ENCODE assay signal across 1 cellular context in the genomic region with DNA sequence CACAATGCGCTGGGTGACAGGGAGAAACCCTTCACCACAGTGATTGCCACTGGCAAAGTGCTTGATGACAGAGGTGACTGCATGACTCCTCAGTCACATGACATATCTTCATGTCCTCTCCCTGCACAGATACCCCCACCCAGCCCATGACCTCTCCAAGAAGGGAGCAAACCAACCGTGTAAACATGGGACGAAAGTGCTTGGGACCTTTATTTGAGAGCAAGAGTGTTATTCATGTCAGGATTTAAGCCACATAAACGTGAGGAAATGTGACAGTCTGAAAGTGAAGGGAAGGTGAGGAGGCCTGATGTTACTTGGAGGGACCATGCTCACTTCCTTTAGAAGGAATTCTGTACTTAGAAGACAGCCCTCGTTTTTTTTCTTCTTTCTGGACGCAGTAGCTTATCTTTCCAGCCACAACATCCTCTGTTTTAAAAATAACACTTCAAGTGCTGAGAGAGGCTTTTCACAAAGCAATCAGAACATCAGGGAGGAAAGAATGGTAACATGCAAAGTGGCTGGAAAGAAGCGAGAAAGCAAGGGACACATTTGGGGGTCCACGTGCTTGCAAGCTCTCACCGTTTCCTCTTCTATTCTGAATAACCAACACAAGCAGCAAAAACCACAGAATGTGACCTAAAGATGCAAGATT.
TF ChIP-seq lines count a peak whose summit lies in the region.

No MANE protein-coding gene starts in this region.

TF ChIP-seq in IMR-90, 13 proteins besides CTCF, POLR2A, EP300 and RAD21:
- TF ChIP-seq, protein P1, sequence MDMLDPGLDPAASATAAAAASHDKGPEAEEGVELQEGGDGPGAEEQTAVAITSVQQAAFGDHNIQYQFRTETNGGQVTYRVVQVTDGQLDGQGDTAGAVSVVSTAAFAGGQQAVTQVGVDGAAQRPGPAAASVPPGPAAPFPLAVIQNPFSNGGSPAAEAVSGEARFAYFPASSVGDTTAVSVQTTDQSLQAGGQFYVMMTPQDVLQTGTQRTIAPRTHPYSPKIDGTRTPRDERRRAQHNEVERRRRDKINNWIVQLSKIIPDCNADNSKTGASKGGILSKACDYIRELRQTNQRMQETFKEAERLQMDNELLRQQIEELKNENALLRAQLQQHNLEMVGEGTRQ (IDR thresholded peaks at IDR 0.05; ENCODE audit: low read depth, low read length) = peak; percentile 28; the same call in 1 of the 2 replicates
- no peak for TF ChIP-seq MAFK (IDR thresholded peaks at IDR 0.05; ENCODE audit: low read depth, low read length)
- TF ChIP-seq, protein P2, sequence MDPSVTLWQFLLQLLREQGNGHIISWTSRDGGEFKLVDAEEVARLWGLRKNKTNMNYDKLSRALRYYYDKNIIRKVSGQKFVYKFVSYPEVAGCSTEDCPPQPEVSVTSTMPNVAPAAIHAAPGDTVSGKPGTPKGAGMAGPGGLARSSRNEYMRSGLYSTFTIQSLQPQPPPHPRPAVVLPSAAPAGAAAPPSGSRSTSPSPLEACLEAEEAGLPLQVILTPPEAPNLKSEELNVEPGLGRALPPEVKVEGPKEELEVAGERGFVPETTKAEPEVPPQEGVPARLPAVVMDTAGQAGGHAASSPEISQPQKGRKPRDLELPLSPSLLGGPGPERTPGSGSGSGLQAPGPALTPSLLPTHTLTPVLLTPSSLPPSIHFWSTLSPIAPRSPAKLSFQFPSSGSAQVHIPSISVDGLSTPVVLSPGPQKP (IDR thresholded peaks at IDR 0.05; ENCODE audit: borderline replicate concordance, low read depth, low read length) = no peak
